Comparison of ENCODE assay signal across 15 cellular contexts in genomic region chr4:145066063-145066501, GRCh38. TPM values are rescaled to one million over a fixed set of nuclear protein-coding genes. Genes with fewer than 3 reads are reported as not detected.
DNase-seq lines count a peak whose midpoint lies in the region; ATAC-seq and TF ChIP-seq lines count a peak whose summit lies in the region.
"Had no signal": no experiment of that assay in that cellular context is flagged by ENCODE, and none has a peak within 500 bp of the region (broad histone marks: within the 10 kb centered on the region; RNA-seq: fewer than 3 reads in every experiment).

No MANE protein-coding gene starts in this region.

- H3K4me3 Mint-ChIP-seq in IgD-negative memory B cell: no peak overlapping the region
- H3K4me3 Mint-ChIP-seq in naive thymus-derived CD8-positive, alpha-beta T cell: peak overlapping the region in 4 of 10 donors; percentile 11 to 27 (median 16)
- H3K4me3 Mint-ChIP-seq: naive B cell had no signal

- DNase-seq in DMS53 (lab: John Stamatoyannopoulos, UW) (peak; percentile 0), cerebellar cortex (ENCODE audit: low spot score) (peak; percentile 49), OCI-LY7 (ENCODE audit: low spot score) (no peak), NCI-H1092 treated with DMSO at 0.1 percent for 48 hours (lab: John Stamatoyannopoulos, UW) (no peak), NCI-H345 treated with DMSO at 0.1 percent for 48 hours (lab: John Stamatoyannopoulos, UW; ENCODE audit: unreplicated experiment) (no peak), left ventricle myocardium superior (no peak)
- DNase-seq in naive thymus-derived CD8-positive, alpha-beta T cell: no peak
- DNase-seq: activated CD8-positive, alpha-beta memory T cell treated with anti-CD3 and anti-CD28 coated beads, Interleukin-2, amount 50 U/mL, for 48 hours; naive B cell; NCI-H1694 treated with DMSO at 0.1 percent for 48 hours; stimulated activated CD8-positive, alpha-beta memory T cell treated with anti-CD3 and anti-CD28 coated beads, Interleukin-4, amount 100 ng/mL, for 48 hours; T1000 had no signal

- no peak overlapping the region for H3K4me2 ChIP-seq in OCI-LY7 (ENCODE audit: low read length)

- no peak overlapping the region for H2AFZ ChIP-seq in OCI-LY7 (ENCODE audit: low read length)

- peaks cover 2% of the 10 kb centered on the region for H3K36me3 Mint-ChIP-seq in IgD-negative memory B cell
- H3K36me3 Mint-ChIP-seq in naive thymus-derived CD8-positive, alpha-beta T cell: peaks cover 0 to 24% (median 7%) of the 10 kb centered on the region in 3 donors
- H3K36me3 Mint-ChIP-seq: naive B cell had no signal

- H3K4me1 Mint-ChIP-seq in IgD-negative memory B cell: peaks cover 0 to 3% (median 0%) of the 10 kb centered on the region in 3 donors
- peaks cover 7 to 22% (median 21%) of the 10 kb centered on the region in 4 donors for H3K4me1 Mint-ChIP-seq in naive thymus-derived CD8-positive, alpha-beta T cell

- peaks cover 2% of the 10 kb centered on the region; the same call in 1 of the 2 replicates for H3K79me2 ChIP-seq in OCI-LY7 (ENCODE audit: insufficient read depth, low read depth, low read length)

- H3K27ac Mint-ChIP-seq in IgD-negative memory B cell: peak overlapping the region in 2 of 3 donors; percentile 5 to 16
- H3K27ac Mint-ChIP-seq in naive thymus-derived CD8-positive, alpha-beta T cell: peak overlapping the region in 9 of 10 donors; percentile 16 to 83 (median 53)

- POLR2A ChIA-PET in naive thymus-derived CD8-positive, alpha-beta T cell (lab: Charles Lee): no interaction called here
- POLR2A ChIA-PET in OCI-LY7 (lab: Charles Lee): interaction anchor here (0.7 to 1.4 kb wide), 3 partner anchors 11 to 26 kb away, joined by 3 to 4 read pairs (median 3); no protein-coding TSS in a partner anchor

- peaks cover 31% of the 10 kb centered on the region for H3K36me3 ChIP-seq in OCI-LY7 (ENCODE audit: insufficient read depth, low read length)

- H3K9me2 ChIP-seq in OCI-LY7 (ENCODE audit: insufficient read depth, low read length): no peaks in the 10 kb centered on the region

- no peaks in the 10 kb centered on the region for H4K20me1 ChIP-seq in OCI-LY7 (ENCODE audit: insufficient read depth, low read length)

- BruUV-seq in OCI-LY7 (replicated peaks; lab: Mats Ljungman, UMichigan): no TSS peak

- H3K9me3 Mint-ChIP-seq in IgD-negative memory B cell: no peaks in the 10 kb centered on the region
- H3K9me3 Mint-ChIP-seq in naive thymus-derived CD8-positive, alpha-beta T cell: no peaks in the 10 kb centered on the region
- H3K9me3 Mint-ChIP-seq: naive B cell had no signal

- H3K27me3 Mint-ChIP-seq in IgD-negative memory B cell: no peaks in the 10 kb centered on the region
- H3K27me3 Mint-ChIP-seq in naive thymus-derived CD8-positive, alpha-beta T cell: no peaks in the 10 kb centered on the region
- H3K27me3 Mint-ChIP-seq: naive B cell had no signal

- H3K4me3 ChIP-seq in OCI-LY7 (ENCODE audit: low read depth, low read length, poor library complexity, severe bottlenecking): no peak overlapping the region
- H3K4me3 ChIP-seq: GM12878 had no signal

- TF ChIP-seq CTCF in OCI-LY7 (conservative IDR thresholded peaks at IDR 0.05; ENCODE audit: low read length): no peak

- H3K27ac ChIP-seq in OCI-LY7 (ENCODE audit: low read depth, low read length, poor library complexity, severe bottlenecking): no peak overlapping the region

- intact Hi-C loops in OCI-LY7 (cut with micrococcal nuclease; ENCODE audit: unreplicated experiment) (loop anchor here (10.0 kb wide), 1 partner anchor 281 kb away; no protein-coding TSS in a partner anchor), left ventricle myocardium superior (cut with micrococcal nuclease) (loop anchor here (10.0 kb wide), 1 partner anchor 451 kb away; no protein-coding TSS in a partner anchor)

- CTCF ChIA-PET in OCI-LY7 (lab: Charles Lee; ENCODE audit: unreplicated experiment): no interaction called here

- H3K4me1 ChIP-seq in OCI-LY7 (ENCODE audit: insufficient read depth, low read length, poor library complexity, severe bottlenecking): no peaks in the 10 kb centered on the region

- ATAC-seq in naive thymus-derived CD8-positive, alpha-beta T cell: no peak
- ATAC-seq in left ventricle myocardium superior: no peak
- ATAC-seq: GM12878, Panc1 had no signal

- no peaks in the 10 kb centered on the region for H3K9me3 ChIP-seq in OCI-LY7 (ENCODE audit: low read length)

RNA-seq across cellular contexts. Expression of gene ANAPC10, which starts 31.9 kb away (rescaled TPM):
- 24.9 TPM for polyA plus RNA-seq in IgD-negative memory B cell
- total RNA-seq in naive thymus-derived CD8-positive, alpha-beta T cell: 10 to 100 TPM; 18.0 to 23.7 TPM
- polyA plus RNA-seq in naive thymus-derived CD8-positive, alpha-beta T cell: 10 to 100 TPM; 33.3 to 38.5 (median 35.8) TPM
- total RNA-seq in OCI-LY7 (2014; rRNA removed; shearing (Covaris generic)): 34.1 and 46.1 TPM in 2 replicates
- total RNA-seq in OCI-LY7 (2022) (31.6 and 39.2 TPM in 2 replicates), left ventricle myocardium superior (12.6 TPM)

RNA-seq across cellular contexts. Expression of gene ABCE1, which starts 32.0 kb away (rescaled TPM):
- 48.1 TPM for polyA plus RNA-seq in IgD-negative memory B cell
- total RNA-seq in naive thymus-derived CD8-positive, alpha-beta T cell: 10 to 100 TPM; 77.5 to 78.2 TPM
- polyA plus RNA-seq in naive thymus-derived CD8-positive, alpha-beta T cell: 10 to 100 TPM; 59.4 to 72.9 (median 68.5) TPM
- total RNA-seq in OCI-LY7 (2014; rRNA removed; shearing (Covaris generic)): 108 and 119 TPM in 2 replicates
- total RNA-seq in OCI-LY7 (2022): 97.3 and 111 TPM in 2 replicates
- total RNA-seq in left ventricle myocardium superior: 29.5 TPM

Comparison
In these comparisons a context has a peak if more than half of its experiments do, and no peak if none do; other contexts are left out.
1. DNase-seq: peak in DMS53 (single experiment) and cerebellar cortex (single experiment); none in naive thymus-derived CD8-positive, alpha-beta T cell (0 of 10), OCI-LY7 (single experiment), NCI-H1092 treated with DMSO at 0.1 percent for 48 hours (single experiment), NCI-H345 treated with DMSO at 0.1 percent for 48 hours (single experiment) and left ventricle myocardium superior (single experiment).